Comparison of ENCODE assay signal across 1 cellular context in the genomic region with DNA sequence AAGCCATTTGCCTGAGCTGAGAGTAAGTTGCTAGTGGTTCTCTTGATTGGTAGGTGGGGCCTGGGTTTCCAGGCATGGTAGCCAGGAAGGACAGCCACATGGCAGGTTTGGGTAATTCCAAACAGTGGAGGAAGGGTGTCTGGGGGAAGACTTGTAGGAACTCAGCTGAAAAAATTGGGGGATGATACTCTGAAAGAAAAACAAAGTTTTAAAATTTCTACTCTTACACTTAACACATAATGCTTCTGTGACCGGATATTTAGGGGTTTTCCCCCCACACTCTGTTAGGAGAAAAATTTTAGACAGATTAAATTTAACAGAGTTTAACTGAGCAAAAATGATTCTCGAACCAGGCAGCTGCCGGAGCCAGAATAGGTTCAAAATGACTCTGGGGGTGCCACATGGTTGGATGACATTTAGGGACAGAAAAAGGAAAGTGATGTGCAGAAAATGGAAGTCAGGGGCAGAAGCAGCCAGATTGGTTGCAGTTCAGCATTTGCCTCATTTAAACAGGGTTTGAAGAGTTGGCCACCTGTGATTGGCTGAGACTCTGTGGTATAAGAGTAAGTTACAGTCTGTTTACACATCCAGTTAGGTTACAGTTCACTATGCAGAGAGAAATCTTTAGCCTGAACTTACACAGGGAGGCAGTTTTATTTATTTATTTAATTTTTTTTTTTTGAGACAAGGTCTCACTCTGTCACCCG.
TF ChIP-seq lines count a peak whose summit lies in the region.

No MANE protein-coding gene starts in this region.

TF ChIP-seq in K562, 482 proteins besides CTCF, POLR2A, EP300 and RAD21 (continued from another document):
- TF ChIP-seq YY1 (IDR thresholded peaks at IDR 0.05; ENCODE audit: borderline replicate concordance in 1 of 3, control insufficient read depth in 1 of 3, extremely low read depth in 1 of 3, insufficient read depth in 3 of 3, insufficient read length in 1 of 3, insufficient replicate concordance in 2 of 3, low read depth in 1 of 3, low read length in 2 of 3), result peak in 2 of 3 experiments; percentile 17 to 21
- TF ChIP-seq, protein P1, sequence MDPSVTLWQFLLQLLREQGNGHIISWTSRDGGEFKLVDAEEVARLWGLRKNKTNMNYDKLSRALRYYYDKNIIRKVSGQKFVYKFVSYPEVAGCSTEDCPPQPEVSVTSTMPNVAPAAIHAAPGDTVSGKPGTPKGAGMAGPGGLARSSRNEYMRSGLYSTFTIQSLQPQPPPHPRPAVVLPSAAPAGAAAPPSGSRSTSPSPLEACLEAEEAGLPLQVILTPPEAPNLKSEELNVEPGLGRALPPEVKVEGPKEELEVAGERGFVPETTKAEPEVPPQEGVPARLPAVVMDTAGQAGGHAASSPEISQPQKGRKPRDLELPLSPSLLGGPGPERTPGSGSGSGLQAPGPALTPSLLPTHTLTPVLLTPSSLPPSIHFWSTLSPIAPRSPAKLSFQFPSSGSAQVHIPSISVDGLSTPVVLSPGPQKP (CRISPR knock-in tag; IDR thresholded peaks at IDR 0.05), result no peak
- TF ChIP-seq, protein P2, sequence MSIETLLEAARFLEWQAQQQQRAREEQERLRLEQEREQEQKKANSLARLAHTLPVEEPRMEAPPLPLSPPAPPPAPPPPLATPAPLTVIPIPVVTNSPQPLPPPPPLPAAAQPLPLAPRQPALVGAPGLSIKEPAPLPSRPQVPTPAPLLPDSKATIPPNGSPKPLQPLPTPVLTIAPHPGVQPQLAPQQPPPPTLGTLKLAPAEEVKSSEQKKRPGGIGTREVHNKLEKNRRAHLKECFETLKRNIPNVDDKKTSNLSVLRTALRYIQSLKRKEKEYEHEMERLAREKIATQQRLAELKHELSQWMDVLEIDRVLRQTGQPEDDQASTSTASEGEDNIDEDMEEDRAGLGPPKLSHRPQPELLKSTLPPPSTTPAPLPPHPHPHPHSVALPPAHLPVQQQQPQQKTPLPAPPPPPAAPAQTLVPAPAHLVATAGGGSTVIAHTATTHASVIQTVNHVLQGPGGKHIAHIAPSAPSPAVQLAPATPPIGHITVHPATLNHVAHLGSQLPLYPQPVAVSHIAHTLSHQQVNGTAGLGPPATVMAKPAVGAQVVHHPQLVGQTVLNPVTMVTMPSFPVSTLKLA (conservative IDR thresholded peaks at IDR 0.05), result no peak
- TF ChIP-seq, protein P3, sequence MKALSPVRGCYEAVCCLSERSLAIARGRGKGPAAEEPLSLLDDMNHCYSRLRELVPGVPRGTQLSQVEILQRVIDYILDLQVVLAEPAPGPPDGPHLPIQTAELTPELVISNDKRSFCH (CRISPR knock-in tag; IDR thresholded peaks at IDR 0.05), result no peak
- TF ChIP-seq, protein P3 (tag; IDR thresholded peaks at IDR 0.05), result no peak
